ENCODE assay signal across 8 cellular contexts in genomic region chr1:202184750-202185460, GRCh38. TPM values are rescaled to one million over a fixed set of nuclear protein-coding genes. Genes with fewer than 3 reads are reported as not detected.
DNase-seq lines count a peak whose midpoint lies in the region; ATAC-seq, FAIRE-seq and TF ChIP-seq lines count a peak whose summit lies in the region.

No MANE protein-coding gene starts in this region.

- peaks cover 8% of the 10 kb centered on the region for H3K4me1 Mint-ChIP-seq in activated CD4-positive, alpha-beta memory T cell treated with anti-CD3 and anti-CD28 coated beads for 36 hours (ENCODE audit: low read depth)

- peaks cover 4% of the 10 kb centered on the region for H3K4me1 ChIP-seq in effector memory CD4-positive, alpha-beta T cell (ENCODE audit: control insufficient read depth, insufficient read depth, low read length, poor library complexity, severe bottlenecking)

- no peak overlapping the region for H3K4me3 Mint-ChIP-seq in activated CD4-positive, alpha-beta memory T cell treated with anti-CD3 and anti-CD28 coated beads for 36 hours

- no peaks in the 10 kb centered on the region for H3K27me3 Mint-ChIP-seq in activated CD4-positive, alpha-beta memory T cell treated with anti-CD3 and anti-CD28 coated beads for 36 hours

- peak; percentile 72 for FAIRE-seq in D721Med (lab: Jason Lieb, UNC)

- ATAC-seq in HG02840 (IDR thresholded peaks at IDR 0.05; ENCODE audit: low FRiP score, unreplicated experiment), result no peak

- TF ChIP-seq CTCF in D721Med (IDR thresholded peaks at IDR 0.05; ENCODE audit: insufficient read depth, missing control alignments), result peak; percentile 99

- no peak overlapping the region for H3K27ac Mint-ChIP-seq in activated CD4-positive, alpha-beta memory T cell treated with anti-CD3 and anti-CD28 coated beads for 36 hours

- POLR2A ChIA-PET in activated CD4-positive, alpha-beta memory T cell treated with anti-CD3 and anti-CD28 coated beads for 36 hours (lab: Charles Lee), result no interaction called here

- no peaks in the 10 kb centered on the region for H3K9me3 ChIP-seq in effector memory CD4-positive, alpha-beta T cell (ENCODE audit: control insufficient read depth, low read length)

- CTCF ChIA-PET in activated CD4-positive, alpha-beta memory T cell treated with anti-CD3 and anti-CD28 coated beads for 36 hours (lab: Charles Lee), result interaction anchor here (0.6 to 7.1 kb wide), 12 partner anchors 9 to 538 kb away, joined by 3 to 50 read pairs (median 6); partner anchors contain the start of genes LGR6 and PTPN7

- H3K27ac ChIP-seq in effector memory CD4-positive, alpha-beta T cell (ENCODE audit: insufficient read depth, low read length, poor library complexity, severe bottlenecking), result no peak overlapping the region

- no peaks in the 10 kb centered on the region for H3K9me3 Mint-ChIP-seq in activated CD4-positive, alpha-beta memory T cell treated with anti-CD3 and anti-CD28 coated beads for 36 hours

- no peaks in the 10 kb centered on the region for H3K36me3 Mint-ChIP-seq in activated CD4-positive, alpha-beta memory T cell treated with anti-CD3 and anti-CD28 coated beads for 36 hours

- no peaks in the 10 kb centered on the region for H3K36me3 ChIP-seq in effector memory CD4-positive, alpha-beta T cell (ENCODE audit: control insufficient read depth, insufficient read depth, low read length)

- DNase-seq in D721Med (ENCODE audit: insufficient read length, low spot score) (peak; percentile 98), HK-2 (ENCODE audit: unreplicated experiment) (peak; percentile 96), NCI-H748 treated with DMSO at 0.1 percent for 48 hours (lab: John Stamatoyannopoulos, UW) (peak; percentile 42), lung microvascular endothelial cell (ENCODE audit: low read depth in 2 of 2) (peak; percentile 76 to 88)
- DNase-seq in activated CD4-positive, alpha-beta memory T cell treated with anti-CD3 and anti-CD28 coated beads for 36 hours, result peak; percentile 84
- DNase-seq in effector memory CD4-positive, alpha-beta T cell, result peak; percentile 44 to 63 (median 50)
- DNase-seq in stimulated activated CD8-positive, alpha-beta memory T cell treated with anti-CD3 and anti-CD28 coated beads, Interleukin-15, amount 100 ng/mL, for 24 hours (ENCODE audit: low read depth), result peak; percentile 56

- H3K4me3 ChIP-seq in effector memory CD4-positive, alpha-beta T cell (ENCODE audit: insufficient read depth, low read depth, low read length, poor library complexity, severe bottlenecking), result no peak overlapping the region

- intact Hi-C loops in activated CD4-positive, alpha-beta memory T cell treated with anti-CD3 and anti-CD28 coated beads for 36 hours (cut with micrococcal nuclease), result loop anchor here (10.0 kb wide), 1 partner anchor 530 kb away; the partner anchor contains the start of gene SYT2

- no peaks in the 10 kb centered on the region for H3K27me3 ChIP-seq in effector memory CD4-positive, alpha-beta T cell (replicated peaks; ENCODE audit: control insufficient read depth, insufficient read depth, low read length, poor library complexity, severe bottlenecking)

RNA-seq across cellular contexts. Expression of gene LGR6, which starts 8.7 kb away (rescaled TPM):
- total RNA-seq in activated CD4-positive, alpha-beta memory T cell treated with anti-CD3 and anti-CD28 coated beads for 36 hours, result under 1 TPM; 0.05 to 0.10 TPM
- not detected in 2 replicates for total RNA-seq in lung microvascular endothelial cell

RNA-seq across cellular contexts. Expression of gene PTPN7, which starts 24.5 kb away (rescaled TPM):
- 100 to 1,000 TPM; 197 to 199 TPM for total RNA-seq in activated CD4-positive, alpha-beta memory T cell treated with anti-CD3 and anti-CD28 coated beads for 36 hours
- not detected in 2 replicates for total RNA-seq in lung microvascular endothelial cell

RNA-seq across cellular contexts. Expression of gene ARL8A, which starts 40.4 kb away (rescaled TPM):
- total RNA-seq in activated CD4-positive, alpha-beta memory T cell treated with anti-CD3 and anti-CD28 coated beads for 36 hours, result 10 to 100 TPM; 38.2 to 40.4 TPM
- 16.8 and 25.2 TPM in 2 replicates for total RNA-seq in lung microvascular endothelial cell

Comparison
In these comparisons a context has a peak if more than half of its experiments do, and no peak if none do; other contexts are left out.
1. DNase-seq: peak in every context shown above with its lines; median percentile 98 in D721Med; 96 in HK-2; 84 in activated CD4-positive, alpha-beta memory T cell treated with anti-CD3 and anti-CD28 coated beads for 36 hours; 82 in lung microvascular endothelial cell; 56 in stimulated activated CD8-positive, alpha-beta memory T cell treated with anti-CD3 and anti-CD28 coated beads, Interleukin-15, amount 100 ng/mL, for 24 hours; 50 in effector memory CD4-positive, alpha-beta T cell; 42 in NCI-H748 treated with DMSO at 0.1 percent for 48 hours.
2. RNA of gene PTPN7, which starts 24.5 kb away (total RNA-seq): 197 to 199 TPM in activated CD4-positive, alpha-beta memory T cell treated with anti-CD3 and anti-CD28 coated beads for 36 hours; not detected in lung microvascular endothelial cell; every median in the first group is over 100 times any median in the second.